ENCODE assay signal across 8 cellular contexts in the genomic region with DNA sequence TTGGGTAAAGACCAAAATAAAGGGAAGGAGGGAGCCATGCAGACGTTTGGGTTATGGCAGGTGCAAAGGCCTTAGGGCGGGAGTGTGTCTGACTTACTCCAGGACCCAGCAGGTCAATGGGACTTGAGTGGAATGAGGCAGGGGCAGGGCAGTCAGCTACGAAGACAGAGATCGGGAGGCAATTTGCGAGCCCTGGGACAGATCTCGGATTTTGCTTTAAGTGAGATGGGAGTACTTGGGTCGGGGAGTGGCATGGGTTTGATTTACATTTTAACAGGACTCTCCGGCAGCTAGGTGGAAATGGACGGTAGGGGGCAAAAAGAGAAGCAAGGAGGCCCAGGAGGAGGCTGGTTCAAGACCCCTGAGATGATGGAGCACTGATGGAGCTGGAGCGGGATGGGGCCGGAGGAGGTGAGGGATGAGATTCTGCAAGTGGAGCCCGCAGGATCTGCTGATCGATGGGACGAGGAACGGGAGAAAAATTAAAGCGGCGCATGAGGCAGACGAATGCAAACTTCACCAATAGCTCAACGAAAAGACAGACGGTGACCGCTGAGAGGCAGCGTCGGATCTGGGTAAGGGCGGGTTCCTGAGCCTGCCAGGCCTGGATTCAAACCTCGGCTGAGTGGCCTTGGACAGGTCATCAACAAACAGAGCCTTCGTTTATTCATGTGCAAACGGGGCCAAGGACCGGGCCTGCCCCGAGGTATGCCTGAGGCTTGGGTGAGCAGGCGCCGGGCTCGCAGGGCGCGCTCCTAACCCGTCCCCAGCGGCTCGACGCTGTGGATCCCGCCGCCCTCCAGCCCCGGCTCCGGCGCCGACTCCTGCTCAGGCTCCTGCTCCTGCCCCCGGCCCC. TPM values are rescaled to one million over a fixed set of nuclear protein-coding genes. Genes with fewer than 3 reads are reported as not detected.
DNase-seq lines count a peak whose midpoint lies in the region; ATAC-seq, FAIRE-seq and TF ChIP-seq lines count a peak whose summit lies in the region.

No MANE protein-coding gene starts in this region.

- H3K4me1 ChIP-seq in smooth muscle cell (ENCODE audit: low read depth): peaks cover 6% of the 10 kb centered on the region

- H3K9me3 ChIP-seq in smooth muscle cell (replicated peaks; ENCODE audit: low read depth): no peaks in the 10 kb centered on the region

- peak overlapping the region; percentile 99 for H3K4me3 ChIP-seq in bronchial epithelial cell (ENCODE audit: low read depth, low read length)
- H3K4me3 ChIP-seq in smooth muscle cell: peak overlapping the region; percentile 100

- peak; percentile 5 for TF ChIP-seq CTCF in bronchial epithelial cell (IDR thresholded peaks at IDR 0.05; ENCODE audit: insufficient read depth, low read length, severe bottlenecking)
- TF ChIP-seq CTCF in smooth muscle cell (IDR thresholded peaks at IDR 0.05; ENCODE audit: borderline replicate concordance, insufficient read depth, poor library complexity, severe bottlenecking): peak; percentile 15

- no peaks in the 10 kb centered on the region for H3F3A ChIP-seq in smooth muscle cell (ENCODE audit: low read depth)

- peak overlapping the region; percentile 97 for H3K4me2 ChIP-seq in smooth muscle cell

- FAIRE-seq in bronchial epithelial cell (lab: Jason Lieb, UNC): no peak

- H3K9ac ChIP-seq in smooth muscle cell (ENCODE audit: low read depth): no peak overlapping the region

- peak; percentile 40 for DNase-seq in activated T-cell treated with anti-CD3 and anti-CD28 coated beads for 1 hour (ENCODE audit: low read depth)
- DNase-seq in activated T-cell treated with anti-CD3 and anti-CD28 coated beads, Interleukin-2, amount 50 U/mL, for 1 hour: no peak
- DNase-seq in NCI-H1417 treated with DMSO at 0.1 percent for 48 hours (lab: John Stamatoyannopoulos, UW): peak; percentile 28
- peak; percentile 61 for DNase-seq in T-helper 9 cell
- peak; percentile 58 for DNase-seq in bronchial epithelial cell (ENCODE audit: low read depth)
- DNase-seq in iPS-NIHi7 (ENCODE audit: extremely low spot score): peak; percentile 97
- DNase-seq in smooth muscle cell (lab: John Stamatoyannopoulos, UW; ENCODE audit: unreplicated experiment): peak; percentile 83

- peaks cover 11% of the 10 kb centered on the region for H4K20me1 ChIP-seq in smooth muscle cell (ENCODE audit: low read depth)

- no peak overlapping the region for H3K27ac ChIP-seq in smooth muscle cell (ENCODE audit: low read depth)

- peak overlapping the region; percentile 87 for H2AFZ ChIP-seq in smooth muscle cell (ENCODE audit: low read depth)

- H3K36me3 ChIP-seq in bronchial epithelial cell (ENCODE audit: control insufficient read depth, insufficient read depth, low read length) (peaks cover 14% of the 10 kb centered on the region), smooth muscle cell (ENCODE audit: low read depth) (no peaks in the 10 kb centered on the region)

- peak; percentile 62 for ATAC-seq in HG02852 (IDR thresholded peaks at IDR 0.05; ENCODE audit: unreplicated experiment)

- H3K79me2 ChIP-seq in smooth muscle cell (ENCODE audit: low read depth): peaks cover 42% of the 10 kb centered on the region

- 4% methylated on average over 29 of the region's 45 CpGs for WGBS in smooth muscle cell (ENCODE audit: low lambda C conversion rate)

- H3K27me3 ChIP-seq in bronchial epithelial cell (ENCODE audit: control insufficient read depth, insufficient read depth, low read length) (no peaks in the 10 kb centered on the region), smooth muscle cell (ENCODE audit: low read depth) (no peaks in the 10 kb centered on the region)

RNA-seq across cellular contexts. Expression of gene RBCK1, which starts 0.8 kb away (rescaled TPM):
- total RNA-seq in bronchial epithelial cell (178 and 202 TPM in 2 replicates), smooth muscle cell (43.0 and 49.2 TPM in 2 replicates)
- 53.9 and 62.4 TPM in 2 replicates for polyA plus RNA-seq in smooth muscle cell

RNA-seq across cellular contexts. Expression of gene TRIB3, which starts 26.8 kb away (rescaled TPM):
- total RNA-seq in bronchial epithelial cell (432 and 548 TPM in 2 replicates), smooth muscle cell (18.6 and 21.2 TPM in 2 replicates)
- 25.7 TPM in 2 replicates for polyA plus RNA-seq in smooth muscle cell

RNA-seq across cellular contexts. Expression of gene TBC1D20, which starts 55.0 kb away (rescaled TPM):
- 30.0 and 35.8 TPM in 2 replicates for total RNA-seq in bronchial epithelial cell
- 37.9 and 41.9 TPM in 2 replicates for total RNA-seq in smooth muscle cell
- polyA plus RNA-seq in smooth muscle cell: 41.6 and 45.7 TPM in 2 replicates

Comparison
In these comparisons a context has a peak if more than half of its experiments do, and no peak if none do; other contexts are left out.
1. RNA of gene TRIB3, which starts 26.8 kb away (total RNA-seq): 432 to 548 TPM in bronchial epithelial cell; 18.6 to 21.2 TPM in smooth muscle cell; every median in the first group is over 10 times any median in the second.